7 cellular contexts compared by ENCODE assay signal in the genomic region with DNA sequence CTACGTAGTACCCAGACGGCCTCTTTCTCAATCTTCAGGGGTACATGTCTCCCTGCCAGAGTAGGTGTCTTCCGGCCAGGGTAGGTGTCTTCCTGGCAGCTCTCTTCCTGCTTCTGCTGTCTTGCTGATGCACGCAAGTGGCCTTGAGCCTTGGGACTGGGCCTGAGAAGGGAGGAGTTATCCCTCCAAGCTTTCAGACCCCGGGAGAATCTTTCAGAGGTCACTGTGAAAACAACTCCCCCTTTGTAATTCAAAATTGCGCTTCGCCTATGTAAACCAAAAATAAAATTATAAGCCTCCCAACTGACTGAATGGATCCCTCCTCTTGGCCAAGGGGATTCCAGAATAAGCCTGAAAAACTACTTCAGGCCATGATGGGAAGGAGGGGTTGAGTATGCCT.
"Had no signal": no experiment of that assay in that cellular context is flagged by ENCODE, and none has a peak within 500 bp of the region (broad histone marks: within the 10 kb centered on the region; RNA-seq: fewer than 3 reads in every experiment).

No MANE protein-coding gene starts in this region.

- H3K27ac ChIP-seq: GM23248, HL-60 had no signal

- H3K9ac ChIP-seq: GM23248 had no signal

- H2AFZ ChIP-seq: GM23248 had no signal

- DNase-seq: GM23248, H7, HCEC 1CT, IMR-90, KG1 had no signal

- ATAC-seq: K562 had no signal

- H3K4me3 ChIP-seq: GM23248, K562 had no signal
